1 cellular context compared by ENCODE assay signal in genomic region chr12:109121346-109121880, GRCh38.
TF ChIP-seq lines count a peak whose summit lies in the region.

No MANE protein-coding gene starts in this region.

TF ChIP-seq in H1, 55 proteins besides CTCF, POLR2A, EP300 and RAD21:
- no peak for TF ChIP-seq MAX (IDR thresholded peaks at IDR 0.05)
